Comparison of ENCODE assay signal across 8 cellular contexts in genomic region chr3:48685293-48685602, GRCh38. TPM values are rescaled to one million over a fixed set of nuclear protein-coding genes. Genes with fewer than 3 reads are reported as not detected.
A peak's percentile ranks its signal among the peaks of the same experiment; 100 is the strongest.
DNase-seq lines count a peak whose midpoint lies in the region; ATAC-seq and TF ChIP-seq lines count a peak whose summit lies in the region.

No MANE protein-coding gene starts in this region.

- H3K27ac ChIP-seq in lower lobe of right lung = peak overlapping the region; percentile 91

- no peak for DNase-seq in activated T-cell treated with anti-CD3 and anti-CD28 coated beads, Interleukin-2, amount 50 U/mL, for 72 hours
- DNase-seq in activated T-cell treated with anti-CD3 and anti-CD28 coated beads, Interleukin-2, amount 50 U/mL, for 1 hour = no peak
- DNase-seq in astrocyte of the cerebellum (ENCODE audit: low read depth) = no peak
- no peak for DNase-seq in lower lobe of right lung
- no peak for DNase-seq in type B pancreatic cell (ENCODE audit: extremely low spot score, unreplicated experiment)
- no peak for DNase-seq in mesenteric fat pad (ENCODE audit: low spot score)
- DNase-seq in NCI-H345 (lab: John Stamatoyannopoulos, UW) = no peak
- no peak for DNase-seq in CD1c-positive myeloid dendritic cell (ENCODE audit: extremely low spot score)

- peak overlapping the region; percentile 54 for H3K27ac Mint-ChIP-seq in activated T-cell treated with anti-CD3 and anti-CD28 coated beads, Interleukin-2, amount 50 U/mL, for 72 hours
- H3K27ac Mint-ChIP-seq in type B pancreatic cell = no peak overlapping the region

- ATAC-seq in activated T-cell treated with anti-CD3 and anti-CD28 coated beads, Interleukin-2, amount 50 U/mL, for 72 hours (replicated peaks in 1 of 2) = no peak
- no peak for ATAC-seq in lower lobe of right lung

- H3K27me3 ChIP-seq in lower lobe of right lung (ENCODE audit: low read depth) = no peaks in the 10 kb centered on the region

- H3K4me1 Mint-ChIP-seq in activated T-cell treated with anti-CD3 and anti-CD28 coated beads, Interleukin-2, amount 50 U/mL, for 72 hours (ENCODE audit: low read depth) = peaks cover 28% of the 10 kb centered on the region
- H3K4me1 Mint-ChIP-seq in type B pancreatic cell (ENCODE audit: unreplicated experiment) = peaks cover 22% of the 10 kb centered on the region

- peak overlapping the region; percentile 90 for H3K4me3 Mint-ChIP-seq in activated T-cell treated with anti-CD3 and anti-CD28 coated beads, Interleukin-2, amount 50 U/mL, for 72 hours
- peak overlapping the region; percentile 94 for H3K4me3 Mint-ChIP-seq in type B pancreatic cell

- H3K4me3 ChIP-seq in astrocyte of the cerebellum (ENCODE audit: low read depth, low read length) = peak overlapping the region; percentile 75
- peak overlapping the region; percentile 92 for H3K4me3 ChIP-seq in lower lobe of right lung

- in situ Hi-C loops in astrocyte of the cerebellum (cut with HindIII; ENCODE audit: low sequenced_read_pairs) = no loop called here

- H3K4me1 ChIP-seq in lower lobe of right lung = peaks cover 28% of the 10 kb centered on the region

- intact Hi-C loops in lower lobe of right lung (cut with DNase I) = no loop called here

- H3K9me3 Mint-ChIP-seq in activated T-cell treated with anti-CD3 and anti-CD28 coated beads, Interleukin-2, amount 50 U/mL, for 72 hours = no peaks in the 10 kb centered on the region
- H3K9me3 Mint-ChIP-seq in type B pancreatic cell = no peaks in the 10 kb centered on the region

- H3K36me3 ChIP-seq in lower lobe of right lung = peaks cover 54% of the 10 kb centered on the region

- no peaks in the 10 kb centered on the region for H3K27me3 Mint-ChIP-seq in activated T-cell treated with anti-CD3 and anti-CD28 coated beads, Interleukin-2, amount 50 U/mL, for 72 hours (ENCODE audit: low read depth)
- H3K27me3 Mint-ChIP-seq in type B pancreatic cell = no peaks in the 10 kb centered on the region

- no peaks in the 10 kb centered on the region for H3K9me3 ChIP-seq in lower lobe of right lung

- peaks cover 3 to 5% of the 10 kb centered on the region in 2 donors for H3K36me3 Mint-ChIP-seq in activated T-cell treated with anti-CD3 and anti-CD28 coated beads, Interleukin-2, amount 50 U/mL, for 72 hours (ENCODE audit: insufficient read depth in 2 of 2)
- peaks cover 13% of the 10 kb centered on the region for H3K36me3 Mint-ChIP-seq in type B pancreatic cell

- peak; percentile 51 for TF ChIP-seq CTCF in astrocyte of the cerebellum (IDR thresholded peaks at IDR 0.05; ENCODE audit: low read depth, low read length, missing control alignments)
- TF ChIP-seq CTCF in lower lobe of right lung (IDR thresholded peaks at IDR 0.05) = no peak
- no peak for TF ChIP-seq CTCF in type B pancreatic cell (conservative IDR thresholded peaks at IDR 0.05)

RNA-seq across cellular contexts. Expression of gene NCKIPSD, which starts 0.5 kb away (rescaled TPM):
- 10 to 100 TPM; 27.7 to 27.8 TPM for total RNA-seq in activated T-cell treated with anti-CD3 and anti-CD28 coated beads, Interleukin-2, amount 50 U/mL, for 72 hours
- total RNA-seq in lower lobe of right lung (20.7 TPM), type B pancreatic cell (ENCODE audit: low replicate concordance) (20.1 and 22.1 TPM in 2 replicates), mesenteric fat pad (19.9 TPM)

RNA-seq across cellular contexts. Expression of gene CELSR3, which starts 22.6 kb away (rescaled TPM):
- 10 to 100 TPM; 14.2 to 17.4 TPM for total RNA-seq in activated T-cell treated with anti-CD3 and anti-CD28 coated beads, Interleukin-2, amount 50 U/mL, for 72 hours
- total RNA-seq in lower lobe of right lung (1.0 TPM), type B pancreatic cell (ENCODE audit: low replicate concordance) (9.8 and 10.2 TPM in 2 replicates), mesenteric fat pad (0.64 TPM)

RNA-seq across cellular contexts. Expression of gene IP6K2, which starts 31.8 kb away (rescaled TPM):
- total RNA-seq in activated T-cell treated with anti-CD3 and anti-CD28 coated beads, Interleukin-2, amount 50 U/mL, for 72 hours = 10 to 100 TPM; 62.4 to 75.4 TPM
- total RNA-seq in lower lobe of right lung (56.3 TPM), type B pancreatic cell (ENCODE audit: low replicate concordance) (104 and 145 TPM in 2 replicates), mesenteric fat pad (40.4 TPM)

RNA-seq across cellular contexts. Expression of gene SLC26A6, which starts 50.0 kb away (rescaled TPM):
- total RNA-seq in activated T-cell treated with anti-CD3 and anti-CD28 coated beads, Interleukin-2, amount 50 U/mL, for 72 hours = 10 to 100 TPM; 34.7 to 42.2 TPM
- total RNA-seq in lower lobe of right lung (20.8 TPM), type B pancreatic cell (ENCODE audit: low replicate concordance) (19.7 and 35.6 TPM in 2 replicates), mesenteric fat pad (11.5 TPM)
